Comparison of ENCODE assay signal across 8 cellular contexts in genomic region chr4:95549246-95550138, GRCh38. TPM values are rescaled to one million over a fixed set of nuclear protein-coding genes. Genes with fewer than 3 reads are reported as not detected.
DNase-seq lines count a peak whose midpoint lies in the region; ATAC-seq and TF ChIP-seq lines count a peak whose summit lies in the region.

No MANE protein-coding gene starts in this region.

- H3K27ac Mint-ChIP-seq in Calu3 (ENCODE audit: unreplicated experiment) (no peak overlapping the region), neural crest cell (ENCODE audit: unreplicated experiment) (no peak overlapping the region)
- no peak overlapping the region for H3K27ac Mint-ChIP-seq in activated CD8-positive, alpha-beta T cell treated with anti-CD3 and anti-CD28 coated beads, Interleukin-2, amount 10 ng/mL, durations not matched to agents 7 days and 5 days

- H3K27me3 Mint-ChIP-seq in Calu3 (ENCODE audit: unreplicated experiment) (peaks cover 16% of the 10 kb centered on the region), neural crest cell (ENCODE audit: low read depth) (peaks cover 72% of the 10 kb centered on the region)
- peaks cover 58% of the 10 kb centered on the region for H3K27me3 Mint-ChIP-seq in activated CD8-positive, alpha-beta T cell treated with anti-CD3 and anti-CD28 coated beads, Interleukin-2, amount 10 ng/mL, durations not matched to agents 7 days and 5 days (ENCODE audit: low read depth)

- H3K4me1 ChIP-seq in gastroesophageal sphincter, result peaks cover 0 to 30% (median 0%) of the 10 kb centered on the region in 3 donors

- H3K9me3 Mint-ChIP-seq in Calu3 (ENCODE audit: low read depth, unreplicated experiment) (no peaks in the 10 kb centered on the region), neural crest cell (no peaks in the 10 kb centered on the region)
- H3K9me3 Mint-ChIP-seq in activated CD8-positive, alpha-beta T cell treated with anti-CD3 and anti-CD28 coated beads, Interleukin-2, amount 10 ng/mL, durations not matched to agents 7 days and 5 days (ENCODE audit: insufficient read depth), result no peaks in the 10 kb centered on the region

- TF ChIP-seq EP300 in gastroesophageal sphincter (IDR thresholded peaks at IDR 0.05), result no peak

- TF ChIP-seq CTCF in Calu3 (IDR thresholded peaks at IDR 0.05; ENCODE audit: unreplicated experiment), result no peak
- no peak for TF ChIP-seq CTCF in gastroesophageal sphincter (IDR thresholded peaks at IDR 0.05)
- no peak for TF ChIP-seq CTCF in neural crest cell (conservative IDR thresholded peaks at IDR 0.05)
- no peak for TF ChIP-seq CTCF in RWPE1 (conservative IDR thresholded peaks at IDR 0.05; ENCODE audit: low read depth)

- POLR2A ChIA-PET in activated CD8-positive, alpha-beta T cell treated with anti-CD3 and anti-CD28 coated beads, Interleukin-2, amount 10 ng/mL, durations not matched to agents 7 days and 5 days (lab: Charles Lee), result no interaction called here
- POLR2A ChIA-PET in RWPE1 (lab: Yijun Ruan, JAX; ENCODE audit: low non-redundant PET), result no interaction called here

- peaks cover 42% of the 10 kb centered on the region for H3K27me3 ChIP-seq in gastroesophageal sphincter

- H3K36me3 ChIP-seq in gastroesophageal sphincter, result no peaks in the 10 kb centered on the region

- no TSS peak for BruUV-seq in Calu3 (replicated peaks; lab: Mats Ljungman, UMichigan)

- H3K27ac ChIP-seq in gastroesophageal sphincter (peak overlapping the region in 3 of 4 donors; percentile 66 to 84 (median 79)), RWPE1 (no peak overlapping the region)

- peak overlapping the region; percentile 91 for H3K4me3 Mint-ChIP-seq in Calu3 (ENCODE audit: low read depth, unreplicated experiment)
- H3K4me3 Mint-ChIP-seq in activated CD8-positive, alpha-beta T cell treated with anti-CD3 and anti-CD28 coated beads, Interleukin-2, amount 10 ng/mL, durations not matched to agents 7 days and 5 days, result peak overlapping the region; percentile 76
- peak overlapping the region; percentile 91 for H3K4me3 Mint-ChIP-seq in neural crest cell

- ATAC-seq in GM19372 (IDR thresholded peaks at IDR 0.05; ENCODE audit: low read depth, unreplicated experiment), result peak; percentile 79
- peak; percentile 97 for ATAC-seq in HG03432 (IDR thresholded peaks at IDR 0.05; ENCODE audit: unreplicated experiment)
- peak; percentile 76 for ATAC-seq in activated CD8-positive, alpha-beta T cell treated with anti-CD3 and anti-CD28 coated beads, Interleukin-2, amount 10 ng/mL, durations not matched to agents 7 days and 5 days
- peak; percentile 73 for ATAC-seq in gastroesophageal sphincter

- H3K36me3 Mint-ChIP-seq in Calu3 (ENCODE audit: insufficient read depth, unreplicated experiment), result peaks cover 6% of the 10 kb centered on the region
- no peaks in the 10 kb centered on the region for H3K36me3 Mint-ChIP-seq in activated CD8-positive, alpha-beta T cell treated with anti-CD3 and anti-CD28 coated beads, Interleukin-2, amount 10 ng/mL, durations not matched to agents 7 days and 5 days (ENCODE audit: low read depth)
- no peaks in the 10 kb centered on the region for H3K36me3 Mint-ChIP-seq in neural crest cell (ENCODE audit: low read depth)

- TF ChIP-seq POLR2A in gastroesophageal sphincter (IDR thresholded peaks at IDR 0.05), result no peak

- intact Hi-C loops in Calu3 (cut with micrococcal nuclease; ENCODE audit: unreplicated experiment), result no loop called here

- peaks cover 7% of the 10 kb centered on the region for H3K4me1 Mint-ChIP-seq in Calu3 (ENCODE audit: low read depth, unreplicated experiment)
- H3K4me1 Mint-ChIP-seq in activated CD8-positive, alpha-beta T cell treated with anti-CD3 and anti-CD28 coated beads, Interleukin-2, amount 10 ng/mL, durations not matched to agents 7 days and 5 days (ENCODE audit: low read depth), result peaks cover 22% of the 10 kb centered on the region
- H3K4me1 Mint-ChIP-seq in neural crest cell, result peaks cover 39% of the 10 kb centered on the region

- H3K9me3 ChIP-seq in gastroesophageal sphincter, result no peaks in the 10 kb centered on the region

- peak overlapping the region; percentile 35 to 63 for H3K4me3 ChIP-seq in gastroesophageal sphincter

- CTCF ChIA-PET in Calu3 (lab: Charles Lee) (no interaction called here), RWPE1 (lab: Yijun Ruan, JAX) (interaction anchor here (0.5 to 0.7 kb wide), 3 partner anchors 12 to 803 kb away, joined by 3 to 5 read pairs (median 3); no protein-coding TSS in a partner anchor)
- CTCF ChIA-PET in activated CD8-positive, alpha-beta T cell treated with anti-CD3 and anti-CD28 coated beads, Interleukin-2, amount 10 ng/mL, durations not matched to agents 7 days and 5 days (lab: Charles Lee), result no interaction called here

- DNase-seq in Calu3 (peak; percentile 37), neural crest cell (ENCODE audit: low read depth, low spot score) (peak; percentile 36), AG08395 (ENCODE audit: low spot score) (no peak), RWPE1 (ENCODE audit: low spot score) (no peak)
- DNase-seq in activated CD8-positive, alpha-beta T cell treated with anti-CD3 and anti-CD28 coated beads, Interleukin-2, amount 10 ng/mL, durations not matched to agents 7 days and 5 days, result peak; percentile 50

- 0% methylated on average over 3 to 17 of the region's 64 CpGs for WGBS in gastroesophageal sphincter (ENCODE audit: low coverage in 1 of 2), 2 donors

RNA-seq across cellular contexts. Expression of gene UNC5C, which starts 0.7 kb away (rescaled TPM):
- total RNA-seq in Calu3 (2022) (not detected in 2 replicates), gastroesophageal sphincter (1 to 10 TPM; 1.6 to 4.4 (median 3.2) TPM), neural crest cell (6.5 and 7.8 TPM in 2 replicates)
- not detected for total RNA-seq in activated CD8-positive, alpha-beta T cell treated with anti-CD3 and anti-CD28 coated beads, Interleukin-2, amount 10 ng/mL, durations not matched to agents 7 days and 5 days

Comparison
In these comparisons a context has a peak if more than half of its experiments do, and no peak if none do; other contexts are left out.
1. DNase-seq: peak in Calu3 (single experiment), activated CD8-positive, alpha-beta T cell treated with anti-CD3 and anti-CD28 coated beads, Interleukin-2, amount 10 ng/mL, durations not matched to agents 7 days and 5 days (single experiment) and neural crest cell (single experiment); none in AG08395 (single experiment) and RWPE1 (single experiment).
2. Peak in every context shown above with its lines, with median percentiles within 50 percentile points of each other: H3K4me3 Mint-ChIP-seq and ATAC-seq.